ENCODE assay signal across 1 cellular context in genomic region chr2:119693967-119694366, GRCh38.
TF ChIP-seq lines count a peak whose summit lies in the region.

No MANE protein-coding gene starts in this region.

TF ChIP-seq in HepG2, 621 proteins besides CTCF, POLR2A, EP300 and RAD21 (continued from another document and continues in another):
- TF ChIP-seq ZBTB25 (CRISPR knock-in tag; IDR thresholded peaks at IDR 0.05) = no peak
- TF ChIP-seq ZNF678 (CRISPR knock-in tag; IDR thresholded peaks at IDR 0.05) = no peak
- no peak for TF ChIP-seq JUN (CRISPR knock-in tag; IDR thresholded peaks at IDR 0.05)
- peak; percentile 51 for TF ChIP-seq ZNF282 (IDR thresholded peaks at IDR 0.05; ENCODE audit: partially characterized antibody)
- no peak for TF ChIP-seq FUBP1 (CRISPR knock-in tag; IDR thresholded peaks at IDR 0.05; ENCODE audit: borderline replicate concordance)
- no peak for TF ChIP-seq NR2F2 (IDR thresholded peaks at IDR 0.05; ENCODE audit: borderline replicate concordance, low read depth)
- no peak for TF ChIP-seq ZNF607 (CRISPR knock-in tag; IDR thresholded peaks at IDR 0.05; ENCODE audit: borderline replicate concordance)
- TF ChIP-seq ZNF3 (CRISPR knock-in tag; IDR thresholded peaks at IDR 0.05) = no peak
- no peak for TF ChIP-seq PHF8 (CRISPR knock-in tag; IDR thresholded peaks at IDR 0.05)
- 0 out of 2 replicates have a peak, but pooled peaks have one; percentile 26 for TF ChIP-seq ZNF788 (CRISPR knock-in tag; IDR thresholded peaks at IDR 0.05; ENCODE audit: borderline replicate concordance)
- TF ChIP-seq HOXA5 (CRISPR knock-in tag; IDR thresholded peaks at IDR 0.05) = no peak
- no peak; the same call in 1 of the 2 replicates for TF ChIP-seq ZNF350 (CRISPR knock-in tag; IDR thresholded peaks at IDR 0.05; ENCODE audit: borderline replicate concordance, low read depth)
- TF ChIP-seq EEA1 (CRISPR knock-in tag; IDR thresholded peaks at IDR 0.05; ENCODE audit: borderline replicate concordance) = no peak
- no peak for TF ChIP-seq ZNF580 (CRISPR knock-in tag; IDR thresholded peaks at IDR 0.05; ENCODE audit: borderline replicate concordance, low read depth)
- TF ChIP-seq KMT2B (CRISPR knock-in tag; IDR thresholded peaks at IDR 0.05) = no peak
- no peak for TF ChIP-seq ZFAT (CRISPR knock-in tag; conservative IDR thresholded peaks at IDR 0.05)
- TF ChIP-seq GABPB1 (CRISPR knock-in tag; IDR thresholded peaks at IDR 0.05) = no peak
- no peak for TF ChIP-seq ZMAT5 (CRISPR knock-in tag; IDR thresholded peaks at IDR 0.05; ENCODE audit: borderline replicate concordance, low read depth)
- TF ChIP-seq REST (IDR thresholded peaks at IDR 0.05; ENCODE audit: borderline replicate concordance in 1 of 2, low read depth in 1 of 2, low read length in 2 of 2) = no peak
- peak; percentile 58 for TF ChIP-seq SKIL (CRISPR knock-in tag; IDR thresholded peaks at IDR 0.05; ENCODE audit: borderline replicate concordance)
- TF ChIP-seq ZFP36L2 (CRISPR knock-in tag; IDR thresholded peaks at IDR 0.05) = no peak
- no peak for TF ChIP-seq ZKSCAN1 (IDR thresholded peaks at IDR 0.05; ENCODE audit: low read length)
- TF ChIP-seq SSRP1 (CRISPR knock-in tag; IDR thresholded peaks at IDR 0.05) = peak; percentile 92; the same call in 1 of the 2 replicates
- no peak; the same call in 1 of the 2 replicates for TF ChIP-seq ZNF737 (CRISPR knock-in tag; IDR thresholded peaks at IDR 0.05; ENCODE audit: borderline replicate concordance)
- TF ChIP-seq AFF4 (CRISPR knock-in tag; IDR thresholded peaks at IDR 0.05) = no peak
- TF ChIP-seq STAT5B (CRISPR knock-in tag; IDR thresholded peaks at IDR 0.05) = no peak
- TF ChIP-seq TOPORS (CRISPR knock-in tag; IDR thresholded peaks at IDR 0.05) = no peak
- no peak for TF ChIP-seq ARNTL (CRISPR knock-in tag; IDR thresholded peaks at IDR 0.05)
- TF ChIP-seq ZNF567 (CRISPR knock-in tag; IDR thresholded peaks at IDR 0.05; ENCODE audit: borderline replicate concordance) = no peak
- no peak; the same call in 1 of the 2 replicates for TF ChIP-seq NONO (IDR thresholded peaks at IDR 0.05)
- TF ChIP-seq NONO (CRISPR knock-in tag; conservative IDR thresholded peaks at IDR 0.05) = no peak
- TF ChIP-seq ZNF557 (CRISPR knock-in tag; IDR thresholded peaks at IDR 0.05) = no peak
- 0 out of 2 replicates have a peak, but pooled peaks have one; percentile 11 for TF ChIP-seq BRD4 (CRISPR knock-in tag; IDR thresholded peaks at IDR 0.05)
- TF ChIP-seq RBAK (CRISPR knock-in tag; IDR thresholded peaks at IDR 0.05) = no peak
- TF ChIP-seq TBX2 (CRISPR knock-in tag; IDR thresholded peaks at IDR 0.05; ENCODE audit: borderline replicate concordance) = no peak
- TF ChIP-seq ZNF552 (CRISPR knock-in tag; IDR thresholded peaks at IDR 0.05; ENCODE audit: borderline replicate concordance) = no peak
- TF ChIP-seq ZNF646 (CRISPR knock-in tag; IDR thresholded peaks at IDR 0.05) = peak; percentile 98
- 0 out of 2 replicates have a peak, but pooled peaks have one; percentile 31 for TF ChIP-seq SP1 (IDR thresholded peaks at IDR 0.05)
- TF ChIP-seq SP1 (CRISPR knock-in tag; IDR thresholded peaks at IDR 0.05) = no peak
